ENCODE assay signal across 12 cellular contexts in genomic region chr2:172496096-172496709, GRCh38. TPM values are rescaled to one million over a fixed set of nuclear protein-coding genes. Genes with fewer than 3 reads are reported as not detected.
A peak's percentile ranks its signal among the peaks of the same experiment; 100 is the strongest.
DNase-seq lines count a peak whose midpoint lies in the region; ATAC-seq, FAIRE-seq and TF ChIP-seq lines count a peak whose summit lies in the region.
"Had no signal": no experiment of that assay in that cellular context is flagged by ENCODE, and none has a peak within 500 bp of the region (broad histone marks: within the 10 kb centered on the region; RNA-seq: fewer than 3 reads in every experiment).

No MANE protein-coding gene starts in this region.

- H3K4me1 Mint-ChIP-seq in activated B cell treated with CpG ODN at 0.5 μM for 24 hours, result peaks cover 24% of the 10 kb centered on the region
- H3K4me1 Mint-ChIP-seq in activated naive CD8-positive, alpha-beta T cell treated with anti-CD3 and anti-CD28 coated beads, Interleukin-2, amount 10 ng/mL, durations not matched to agents 7 days and 5 days, result peaks cover 15% of the 10 kb centered on the region

- no peak for FAIRE-seq in kidney (lab: Jason Lieb, UNC)

- no peaks in the 10 kb centered on the region for H3K9me3 Mint-ChIP-seq in activated B cell treated with CpG ODN at 0.5 μM for 24 hours
- H3K9me3 Mint-ChIP-seq in activated naive CD8-positive, alpha-beta T cell treated with anti-CD3 and anti-CD28 coated beads, Interleukin-2, amount 10 ng/mL, durations not matched to agents 7 days and 5 days, result peaks cover 3% of the 10 kb centered on the region

- POLR2A ChIA-PET in activated B cell treated with CpG ODN at 0.5 μM for 24 hours (lab: Charles Lee), result no interaction called here
- POLR2A ChIA-PET in activated naive CD8-positive, alpha-beta T cell treated with anti-CD3 and anti-CD28 coated beads, Interleukin-2, amount 10 ng/mL, durations not matched to agents 7 days and 5 days (lab: Charles Lee), result interaction anchor here (1.1 to 2.7 kb wide), 3 partner anchors 29 to 61 kb away, joined by 3 to 11 read pairs (median 4); no protein-coding TSS in a partner anchor

- CTCF ChIA-PET in activated B cell treated with CpG ODN at 0.5 μM for 24 hours (lab: Charles Lee), result interaction anchor here (1.4 kb wide), 1 partner anchor 34 kb away, joined by 4 read pairs; no protein-coding TSS in a partner anchor

- peaks cover 36 to 55% of the 10 kb centered on the region in 2 donors for H3K36me3 ChIP-seq in kidney (ENCODE audit: control insufficient read depth in 1 of 2, insufficient read depth in 2 of 2, low read length in 2 of 2)

- peaks cover 5% of the 10 kb centered on the region for H3K36me3 Mint-ChIP-seq in activated B cell treated with CpG ODN at 0.5 μM for 24 hours (ENCODE audit: low read depth)
- H3K36me3 Mint-ChIP-seq in activated naive CD8-positive, alpha-beta T cell treated with anti-CD3 and anti-CD28 coated beads, Interleukin-2, amount 10 ng/mL, durations not matched to agents 7 days and 5 days, result peaks cover 66% of the 10 kb centered on the region

- no peaks in the 10 kb centered on the region for H3K4me1 ChIP-seq in kidney (ENCODE audit: control insufficient read depth in 1 of 2, insufficient read depth in 1 of 2, low read depth in 1 of 2, low read length in 2 of 2)
- H3K4me1 ChIP-seq: left ventricle myocardium inferior had no signal

- DNase-seq in activated gamma-delta T cell treated with Interleukin-2 at 50 U/mL for 16 hours (peak; percentile 22), activated gamma-delta T cell (lab: John Stamatoyannopoulos, UW) (no peak), activated B cell treated with CpG ODN at 0.5 μM for 24 hours (no peak), kidney (no peak), GM10266 (ENCODE audit: extremely low spot score) (no peak)
- DNase-seq in activated naive CD8-positive, alpha-beta T cell treated with anti-CD3 and anti-CD28 coated beads, Interleukin-2, amount 10 ng/mL, durations not matched to agents 7 days and 5 days, result no peak
- DNase-seq: dorsolateral prefrontal cortex, left ventricle myocardium inferior, NCI-H146, occipital lobe had no signal

- TF ChIP-seq CTCF in activated B cell treated with CpG ODN at 0.5 μM for 24 hours (IDR thresholded peaks at IDR 0.05), result no peak
- no peak for TF ChIP-seq CTCF in kidney (IDR thresholded peaks at IDR 0.05; ENCODE audit: borderline replicate concordance, extremely low read depth, insufficient read depth)
- TF ChIP-seq CTCF in GM10266 (IDR thresholded peaks at IDR 0.05; ENCODE audit: control insufficient read depth, insufficient read depth, low read depth, missing control alignments), result no peak

- no peak overlapping the region for H3K4me3 ChIP-seq in kidney (ENCODE audit: low read length in 2 of 2)
- H3K4me3 ChIP-seq: dorsolateral prefrontal cortex, left ventricle myocardium inferior had no signal

- no peaks in the 10 kb centered on the region for H3K9me3 ChIP-seq in kidney (ENCODE audit: control insufficient read depth in 1 of 2, low read length in 2 of 2)
- H3K9me3 ChIP-seq: left ventricle myocardium inferior had no signal

- no peak overlapping the region for H3K27ac ChIP-seq in kidney (ENCODE audit: low read depth in 2 of 2, low read length in 2 of 2)
- H3K27ac ChIP-seq: dorsolateral prefrontal cortex, left ventricle myocardium inferior had no signal

- no peak overlapping the region for H3K9ac ChIP-seq in kidney (ENCODE audit: low read length in 2 of 2)

- peak; percentile 18 for ATAC-seq in activated B cell treated with CpG ODN at 0.5 μM for 24 hours (ENCODE audit: low read depth)
- peak; percentile 86 for ATAC-seq in activated naive CD8-positive, alpha-beta T cell treated with anti-CD3 and anti-CD28 coated beads, Interleukin-2, amount 10 ng/mL, durations not matched to agents 7 days and 5 days (ENCODE audit: low read depth)
- ATAC-seq in HG03571 (IDR thresholded peaks at IDR 0.05; ENCODE audit: unreplicated experiment), result no peak
- ATAC-seq in GM19452 (IDR thresholded peaks at IDR 0.05; ENCODE audit: unreplicated experiment), result no peak

- H3K27me3 Mint-ChIP-seq in activated B cell treated with CpG ODN at 0.5 μM for 24 hours, result no peaks in the 10 kb centered on the region
- H3K27me3 Mint-ChIP-seq in activated naive CD8-positive, alpha-beta T cell treated with anti-CD3 and anti-CD28 coated beads, Interleukin-2, amount 10 ng/mL, durations not matched to agents 7 days and 5 days, result no peaks in the 10 kb centered on the region

- intact Hi-C loops in activated B cell treated with CpG ODN at 0.5 μM for 24 hours (cut with micrococcal nuclease), result no loop called here
- intact Hi-C loops in kidney (cut with DNase I), result no loop called here

- H3K4me3 Mint-ChIP-seq in activated B cell treated with CpG ODN at 0.5 μM for 24 hours, result peak overlapping the region; percentile 25
- peak overlapping the region; percentile 70 for H3K4me3 Mint-ChIP-seq in activated naive CD8-positive, alpha-beta T cell treated with anti-CD3 and anti-CD28 coated beads, Interleukin-2, amount 10 ng/mL, durations not matched to agents 7 days and 5 days

- peak overlapping the region; percentile 80 for H3K27ac Mint-ChIP-seq in activated B cell treated with CpG ODN at 0.5 μM for 24 hours
- peak overlapping the region; percentile 91 for H3K27ac Mint-ChIP-seq in activated naive CD8-positive, alpha-beta T cell treated with anti-CD3 and anti-CD28 coated beads, Interleukin-2, amount 10 ng/mL, durations not matched to agents 7 days and 5 days

RNA-seq across cellular contexts. Expression of gene PDK1, which starts 59.7 kb away (rescaled TPM):
- total RNA-seq in activated B cell treated with CpG ODN at 0.5 μM for 24 hours (14.8 and 16.3 TPM in 2 replicates), kidney (19.2 TPM)
- 10 to 100 TPM; 42.8 to 44.9 TPM for total RNA-seq in activated naive CD8-positive, alpha-beta T cell treated with anti-CD3 and anti-CD28 coated beads, Interleukin-2, amount 10 ng/mL, durations not matched to agents 7 days and 5 days
- 4.6 TPM for polyA plus RNA-seq in kidney (ENCODE audit: insufficient read depth, low read depth, low replicate concordance)

Comparison
In these comparisons a context has a peak if more than half of its experiments do, and no peak if none do; other contexts are left out.
1. ATAC-seq: peak in activated B cell treated with CpG ODN at 0.5 μM for 24 hours (single experiment) and activated naive CD8-positive, alpha-beta T cell treated with anti-CD3 and anti-CD28 coated beads, Interleukin-2, amount 10 ng/mL, durations not matched to agents 7 days and 5 days (single experiment); none in HG03571 (single experiment) and GM19452 (single experiment).